In genomic region chr13:51646041-51646670, GRCh38 we compare ENCODE assay signal across 11 cellular contexts.
A peak's percentile ranks its signal among the peaks of the same experiment; 100 is the strongest.
DNase-seq lines count a peak whose midpoint lies in the region; ATAC-seq and TF ChIP-seq lines count a peak whose summit lies in the region.
"Had no signal": no experiment of that assay in that cellular context is flagged by ENCODE, and none has a peak within 500 bp of the region (broad histone marks: within the 10 kb centered on the region; RNA-seq: fewer than 3 reads in every experiment).

No MANE protein-coding gene starts in this region.

- ATAC-seq in memory B cell (ENCODE audit: low read depth) (no peak), HG03159 (IDR thresholded peaks at IDR 0.05; ENCODE audit: unreplicated experiment) (no peak), esophagus mucosa (no peak)

- H3K27me3 Mint-ChIP-seq in activated naive CD4-positive, alpha-beta T cell treated with anti-CD3 and anti-CD28 coated beads for 36 hours (ENCODE audit: low read depth): no peaks in the 10 kb centered on the region
- H3K27me3 Mint-ChIP-seq in memory B cell (no peaks in the 10 kb centered on the region), type B pancreatic cell (no peaks in the 10 kb centered on the region)

- H3K27ac ChIP-seq in adipose tissue (ENCODE audit: low read depth, low read length): peak overlapping the region; percentile 66
- H3K27ac ChIP-seq: colonic mucosa, uterus had no signal

- CTCF ChIA-PET in activated naive CD4-positive, alpha-beta T cell treated with anti-CD3 and anti-CD28 coated beads for 36 hours (lab: Charles Lee): interaction anchor here (1.4 kb wide), 1 partner anchor 118 kb away, joined by 4 read pairs; no protein-coding TSS in a partner anchor

- no peak for TF ChIP-seq CTCF in type B pancreatic cell (conservative IDR thresholded peaks at IDR 0.05)

- no peak for DNase-seq in activated naive CD4-positive, alpha-beta T cell treated with anti-CD3 and anti-CD28 coated beads for 36 hours
- DNase-seq in activated naive CD4-positive, alpha-beta T cell (lab: John Stamatoyannopoulos, UW): no peak
- DNase-seq in memory B cell (ENCODE audit: low spot score in 2 of 2) (no peak), type B pancreatic cell (ENCODE audit: extremely low spot score, unreplicated experiment) (no peak), T-helper 9 cell (no peak)
- DNase-seq: colonic mucosa; stimulated activated CD4-positive, alpha-beta T cell treated with anti-CD3 and anti-CD28 coated beads, Interleukin-4, amount 100 ng/mL, for 4 hours; uterus had no signal

- intact Hi-C loops in activated naive CD4-positive, alpha-beta T cell treated with anti-CD3 and anti-CD28 coated beads for 36 hours (cut with micrococcal nuclease): no loop called here

- peaks cover 2% of the 10 kb centered on the region for H3K36me3 Mint-ChIP-seq in activated naive CD4-positive, alpha-beta T cell treated with anti-CD3 and anti-CD28 coated beads for 36 hours (ENCODE audit: low read depth)
- H3K36me3 Mint-ChIP-seq in memory B cell: peaks cover 12% of the 10 kb centered on the region
- peaks cover 4% of the 10 kb centered on the region for H3K36me3 Mint-ChIP-seq in type B pancreatic cell

- H3K9me3 Mint-ChIP-seq in activated naive CD4-positive, alpha-beta T cell treated with anti-CD3 and anti-CD28 coated beads for 36 hours: peaks cover 4% of the 10 kb centered on the region
- no peaks in the 10 kb centered on the region for H3K9me3 Mint-ChIP-seq in memory B cell
- peaks cover 2% of the 10 kb centered on the region for H3K9me3 Mint-ChIP-seq in type B pancreatic cell

- H3K4me1 Mint-ChIP-seq in activated naive CD4-positive, alpha-beta T cell treated with anti-CD3 and anti-CD28 coated beads for 36 hours (ENCODE audit: low read depth): peaks cover 40% of the 10 kb centered on the region
- H3K4me1 Mint-ChIP-seq in memory B cell (peaks cover 49% of the 10 kb centered on the region), type B pancreatic cell (ENCODE audit: unreplicated experiment) (peaks cover 31% of the 10 kb centered on the region)

- WGBS in adipose tissue, 3 donors: 85 to 89% (median 87%) methylated on average over 10 of the region's 10 CpGs

- no peak overlapping the region for H3K4me3 Mint-ChIP-seq in activated naive CD4-positive, alpha-beta T cell treated with anti-CD3 and anti-CD28 coated beads for 36 hours
- H3K4me3 Mint-ChIP-seq in memory B cell (peak overlapping the region; percentile 80), type B pancreatic cell (no peak overlapping the region)

- H3K27ac Mint-ChIP-seq in activated naive CD4-positive, alpha-beta T cell treated with anti-CD3 and anti-CD28 coated beads for 36 hours: peak overlapping the region; percentile 39
- H3K27ac Mint-ChIP-seq in memory B cell (peak overlapping the region; percentile 98), type B pancreatic cell (peak overlapping the region; percentile 41)

Comparison
In these comparisons a context has a peak if more than half of its experiments do, and no peak if none do; other contexts are left out.
1. H3K27ac Mint-ChIP-seq: peak in every context shown above with its lines; median percentile 98 in memory B cell; 41 in type B pancreatic cell; 39 in activated naive CD4-positive, alpha-beta T cell treated with anti-CD3 and anti-CD28 coated beads for 36 hours.